Comparison of ENCODE assay signal across 5 cellular contexts in genomic region chr11:82939456-82939855, GRCh38.
"Had no signal": no experiment of that assay in that cellular context is flagged by ENCODE, and none has a peak within 500 bp of the region (broad histone marks: within the 10 kb centered on the region; RNA-seq: fewer than 3 reads in every experiment).

No MANE protein-coding gene starts in this region.

- H3K27ac Mint-ChIP-seq: GM23338, H9 had no signal

- H3K4me3 Mint-ChIP-seq: GM23338, H9 had no signal

- H3K4me1 Mint-ChIP-seq: GM23338 had no signal

- H3K4me2 ChIP-seq: GM23338 had no signal

- H2AFZ ChIP-seq: GM23338 had no signal

- ATAC-seq: GM23338, K562 had no signal

- H3K4me3 ChIP-seq: GM23338, K562 had no signal

- H3K9me3 Mint-ChIP-seq: GM23338 had no signal

- DNase-seq: H9, HCEC 1CT, IMR-90 had no signal
